ENCODE assay signal across 7 cellular contexts in genomic region chr15:66700802-66701421, GRCh38. TPM values are rescaled to one million over a fixed set of nuclear protein-coding genes. Genes with fewer than 3 reads are reported as not detected.
DNase-seq lines count a peak whose midpoint lies in the region; ATAC-seq and TF ChIP-seq lines count a peak whose summit lies in the region.

No MANE protein-coding gene starts in this region.

- H3K9me3 ChIP-seq in smooth muscle cell (replicated peaks; ENCODE audit: low read depth) = no peaks in the 10 kb centered on the region

- H2AFZ ChIP-seq in smooth muscle cell (ENCODE audit: low read depth) = peak overlapping the region; percentile 65

- peak; percentile 69 for ATAC-seq in GM18502 (IDR thresholded peaks at IDR 0.05; ENCODE audit: poor library complexity, unreplicated experiment)
- ATAC-seq in HG03039 (IDR thresholded peaks at IDR 0.05; ENCODE audit: unreplicated experiment) = peak; percentile 56

- TF ChIP-seq CTCF in VCaP (conservative IDR thresholded peaks at IDR 0.05) (no peak), smooth muscle cell (IDR thresholded peaks at IDR 0.05; ENCODE audit: borderline replicate concordance, insufficient read depth, poor library complexity, severe bottlenecking) (no peak)

- peaks cover 4% of the 10 kb centered on the region for H3F3A ChIP-seq in smooth muscle cell (ENCODE audit: low read depth)

- H3K36me3 Mint-ChIP-seq in immature natural killer cell = no peaks in the 10 kb centered on the region

- peak overlapping the region; percentile 82 for H3K4me3 ChIP-seq in smooth muscle cell

- H3K36me3 ChIP-seq in smooth muscle cell (ENCODE audit: low read depth) = no peaks in the 10 kb centered on the region

- H3K27ac ChIP-seq in VCaP (peak overlapping the region; percentile 88), smooth muscle cell (ENCODE audit: low read depth) (peak overlapping the region; percentile 84)

- in situ Hi-C loops in T47D (cut with HindIII; ENCODE audit: low pct_unique_long_range_greater_than_20kb, low sequenced_read_pairs) = no loop called here

- peak; percentile 92 for DNase-seq in NCI-H2171 treated with DMSO at 0.1 percent for 48 hours (lab: John Stamatoyannopoulos, UW)
- DNase-seq in T47D (ENCODE audit: low read depth in 1 of 2, low spot score in 1 of 2) = peak; percentile 85 to 98
- DNase-seq in immature natural killer cell = peak; percentile 76 to 82 (median 79)
- peak; percentile 89 for DNase-seq in smooth muscle cell (lab: John Stamatoyannopoulos, UW; ENCODE audit: unreplicated experiment)

- H3K9ac ChIP-seq in smooth muscle cell (ENCODE audit: low read depth) = peak overlapping the region; percentile 60

- WGBS in smooth muscle cell (ENCODE audit: low lambda C conversion rate) = under 1% methylated on average over 50 of the region's 68 CpGs

- H3K4me1 Mint-ChIP-seq in immature natural killer cell = peaks cover 22 to 27% of the 10 kb centered on the region in 2 donors

- H3K4me3 Mint-ChIP-seq in immature natural killer cell = peak overlapping the region; percentile 85 to 93 (median 89)

- H3K9me3 Mint-ChIP-seq in immature natural killer cell = no peaks in the 10 kb centered on the region

- H4K20me1 ChIP-seq in smooth muscle cell (ENCODE audit: low read depth) = peaks cover 36% of the 10 kb centered on the region

- peaks cover 33% of the 10 kb centered on the region for H3K79me2 ChIP-seq in smooth muscle cell (ENCODE audit: low read depth)

- peaks cover 5 to 16% (median 13%) of the 10 kb centered on the region in 3 donors for H3K27me3 Mint-ChIP-seq in immature natural killer cell (ENCODE audit: low read depth in 3 of 3)

- no peaks in the 10 kb centered on the region for H3K27me3 ChIP-seq in smooth muscle cell (ENCODE audit: low read depth)

- H3K4me2 ChIP-seq in smooth muscle cell = peak overlapping the region; percentile 99

- peaks cover 20% of the 10 kb centered on the region for H3K4me1 ChIP-seq in smooth muscle cell (ENCODE audit: low read depth)

- peak overlapping the region in 3 of 6 donors; percentile 17 to 35 (median 19) for H3K27ac Mint-ChIP-seq in immature natural killer cell

RNA-seq across cellular contexts. Expression of gene SMAD6, which starts 1.1 kb away (rescaled TPM):
- not detected for polyA plus RNA-seq in immature natural killer cell
- total RNA-seq in smooth muscle cell = 41.6 and 42.6 TPM in 2 replicates
- polyA plus RNA-seq in smooth muscle cell = 37.9 and 44.0 TPM in 2 replicates

Comparison
In these comparisons a context has a peak if more than half of its experiments do, and no peak if none do; other contexts are left out.
1. Peak in every context shown above with its lines: DNase-seq, ATAC-seq, H3K4me3 ChIP-seq and H3K27ac ChIP-seq.
2. RNA of gene SMAD6, which starts 1.1 kb away (polyA plus RNA-seq): 37.9 to 44.0 TPM in smooth muscle cell; not detected in immature natural killer cell; every median in the first group is over 10 times any median in the second.